In genomic region chr3:197298341-197298857, GRCh38 we compare ENCODE assay signal across 8 cellular contexts. TPM values are rescaled to one million over a fixed set of nuclear protein-coding genes. Genes with fewer than 3 reads are reported as not detected.
DNase-seq lines count a peak whose midpoint lies in the region; ATAC-seq and TF ChIP-seq lines count a peak whose summit lies in the region.

TSS of gene DLG1 (minus strand) at chr3:197298612. CDS start at chr3:197297204, 1,408 bp downstream.

- intact Hi-C loops in PC-9 (cut with micrococcal nuclease; ENCODE audit: unreplicated experiment): loop anchor here (1.0 to 2.0 kb wide), 5 partner anchors 69 to 212 kb away; no protein-coding TSS in a partner anchor

- TF ChIP-seq EP300 in Ishikawa (IDR thresholded peaks at IDR 0.05; ENCODE audit: borderline replicate concordance): peak; percentile 43; the same call in 1 of the 2 replicates

- peaks cover 30% of the 10 kb centered on the region for H3K36me3 ChIP-seq in PC-9 (ENCODE audit: low read depth)

- H3K27ac ChIP-seq in PC-9: peak within 1 kb of the TSS; percentile 81

- H3K27ac Mint-ChIP-seq in naive B cell: peak within 1 kb of the TSS; percentile 87 to 98 (median 93)
- H3K27ac Mint-ChIP-seq in stimulated activated effector memory CD8-positive, alpha-beta T cell treated with anti-CD3 and anti-CD28 coated beads, Interleukin-12 subunit alpha, Interleukin-12 subunit beta, amount 100 ng/mL, for 72 hours: peak within 1 kb of the TSS; percentile 94

- H3K4me1 ChIP-seq in PC-9 (replicated peaks; ENCODE audit: insufficient read depth): peaks cover 57% of the 10 kb centered on the region

- H3K4me3 Mint-ChIP-seq in activated T-cell treated with anti-CD3 and anti-CD28 coated beads, Interleukin-2, amount 50 U/mL, for 4 hours: peak within 1 kb of the TSS; percentile 97
- H3K4me3 Mint-ChIP-seq in naive B cell: peak within 1 kb of the TSS; percentile 92 to 97 (median 95)
- H3K4me3 Mint-ChIP-seq in stimulated activated effector memory CD8-positive, alpha-beta T cell treated with anti-CD3 and anti-CD28 coated beads, Interleukin-12 subunit alpha, Interleukin-12 subunit beta, amount 100 ng/mL, for 72 hours: peak within 1 kb of the TSS; percentile 86

- CTCF ChIA-PET in PC-9 (lab: Charles Lee): interaction anchor here (0.6 to 0.7 kb wide), 4 partner anchors 75 to 331 kb away, joined by 3 read pairs; no protein-coding TSS in a partner anchor

- no peaks in the 10 kb centered on the region for H3K9me3 Mint-ChIP-seq in activated T-cell treated with anti-CD3 and anti-CD28 coated beads, Interleukin-2, amount 50 U/mL, for 4 hours
- no peaks in the 10 kb centered on the region for H3K9me3 Mint-ChIP-seq in naive B cell
- H3K9me3 Mint-ChIP-seq in stimulated activated effector memory CD8-positive, alpha-beta T cell treated with anti-CD3 and anti-CD28 coated beads, Interleukin-12 subunit alpha, Interleukin-12 subunit beta, amount 100 ng/mL, for 72 hours: no peaks in the 10 kb centered on the region

- peak within 1 kb of the TSS; percentile 79 for H2AFZ ChIP-seq in PC-9

- peaks cover 3% of the 10 kb centered on the region for H3K36me3 Mint-ChIP-seq in activated T-cell treated with anti-CD3 and anti-CD28 coated beads, Interleukin-2, amount 50 U/mL, for 4 hours (ENCODE audit: insufficient read depth)
- no peaks in the 10 kb centered on the region for H3K36me3 Mint-ChIP-seq in naive B cell
- H3K36me3 Mint-ChIP-seq in stimulated activated effector memory CD8-positive, alpha-beta T cell treated with anti-CD3 and anti-CD28 coated beads, Interleukin-12 subunit alpha, Interleukin-12 subunit beta, amount 100 ng/mL, for 72 hours: peaks cover 40% of the 10 kb centered on the region

- ATAC-seq in GM21576 (IDR thresholded peaks at IDR 0.05; ENCODE audit: unreplicated experiment) (peak; percentile 53), esophagus mucosa (peak; percentile 89), naive B cell (ENCODE audit: low read depth in 2 of 2) (peak; percentile 55 to 56)
- peak; percentile 79 to 81 for ATAC-seq in activated T-cell treated with anti-CD3 and anti-CD28 coated beads, Interleukin-2, amount 50 U/mL, for 4 hours
- peak; percentile 83 for ATAC-seq in stimulated activated effector memory CD8-positive, alpha-beta T cell treated with anti-CD3 and anti-CD28 coated beads, Interleukin-12 subunit alpha, Interleukin-12 subunit beta, amount 100 ng/mL, for 72 hours

- DNase-seq in DMS114 treated with DMSO at 0.1 percent for 48 hours (lab: John Stamatoyannopoulos, UW; ENCODE audit: unreplicated experiment) (peak; percentile 58), PC-9 (peak; percentile 93), naive B cell (peak; percentile 58)
- peak; percentile 81 for DNase-seq in activated T-cell treated with anti-CD3 and anti-CD28 coated beads, Interleukin-2, amount 50 U/mL, for 4 hours
- DNase-seq in stimulated activated effector memory CD8-positive, alpha-beta T cell treated with anti-CD3 and anti-CD28 coated beads, Interleukin-12 subunit alpha, Interleukin-12 subunit beta, amount 100 ng/mL, for 72 hours (ENCODE audit: low spot score in 2 of 2): no peak

- peaks cover 42% of the 10 kb centered on the region for H3F3A ChIP-seq in PC-9 (ENCODE audit: insufficient read depth, low read depth)

- H3K4me2 ChIP-seq in PC-9: peak within 1 kb of the TSS; percentile 92

- H3K79me2 ChIP-seq in PC-9 (ENCODE audit: low read depth): peaks cover 56% of the 10 kb centered on the region

- H3K4me3 ChIP-seq in PC-9: peak within 1 kb of the TSS; percentile 62

- POLR2A ChIA-PET in PC-9 (lab: Charles Lee; ENCODE audit: unreplicated experiment): interaction anchor here (0.6 to 0.7 kb wide), 7 partner anchors 11 to 198 kb away, joined by 4 to 20 read pairs (median 9); no protein-coding TSS in a partner anchor

- peaks cover 16% of the 10 kb centered on the region for H3K27me3 Mint-ChIP-seq in activated T-cell treated with anti-CD3 and anti-CD28 coated beads, Interleukin-2, amount 50 U/mL, for 4 hours (ENCODE audit: low read depth)
- peaks cover 7 to 9% (median 9%) of the 10 kb centered on the region in 3 donors for H3K27me3 Mint-ChIP-seq in naive B cell

- TF ChIP-seq CTCF in PC-9 (conservative IDR thresholded peaks at IDR 0.05): 0 out of 2 replicates have a peak, but pooled peaks have one; percentile 22

- peaks cover 8% of the 10 kb centered on the region for H4K20me1 ChIP-seq in PC-9 (ENCODE audit: insufficient read depth)

- no peaks in the 10 kb centered on the region for H3K9me3 ChIP-seq in PC-9 (ENCODE audit: insufficient read depth, low read depth)

- H3K4me1 Mint-ChIP-seq in activated T-cell treated with anti-CD3 and anti-CD28 coated beads, Interleukin-2, amount 50 U/mL, for 4 hours (ENCODE audit: low read depth): peaks cover 22% of the 10 kb centered on the region
- peaks cover 13 to 33% (median 18%) of the 10 kb centered on the region in 3 donors for H3K4me1 Mint-ChIP-seq in naive B cell
- H3K4me1 Mint-ChIP-seq in stimulated activated effector memory CD8-positive, alpha-beta T cell treated with anti-CD3 and anti-CD28 coated beads, Interleukin-12 subunit alpha, Interleukin-12 subunit beta, amount 100 ng/mL, for 72 hours: peaks cover 32% of the 10 kb centered on the region

- no TSS peak for BruUV-seq in PC-9 (replicated peaks; lab: Mats Ljungman, UMichigan)

- H3K27me3 ChIP-seq in PC-9 (ENCODE audit: insufficient read depth, low read depth): no peaks in the 10 kb centered on the region

- no peaks in the 10 kb centered on the region; the same call in 1 of the 2 replicates for H3K9me2 ChIP-seq in PC-9 (ENCODE audit: insufficient read depth)

- peak; percentile 14; the same call in 1 of the 2 replicates for TF ChIP-seq RAD21 in Ishikawa (IDR thresholded peaks at IDR 0.05; ENCODE audit: low read depth)

TF ChIP-seq in Ishikawa, 13 proteins besides CTCF, POLR2A, EP300 and RAD21:
- TF ChIP-seq TAF1 (IDR thresholded peaks at IDR 0.05; ENCODE audit: low read depth) (peak; percentile 51; the same call in 1 of the 2 replicates), ZBTB7A (IDR thresholded peaks at IDR 0.05; ENCODE audit: low read depth) (peak; percentile 99), NFIC (IDR thresholded peaks at IDR 0.05) (peak; percentile 26; the same call in 1 of the 2 replicates), TEAD4 (IDR thresholded peaks at IDR 0.05) (peak; percentile 26; the same call in 1 of the 2 replicates), MAX (IDR thresholded peaks at IDR 0.05) (no peak), CEBPB (IDR thresholded peaks at IDR 0.05) (no peak), CREB1 (IDR thresholded peaks at IDR 0.05; ENCODE audit: low read depth) (0 out of 2 replicates have a peak, but pooled peaks have one; percentile 2)
- TF ChIP-seq, protein P1, sequence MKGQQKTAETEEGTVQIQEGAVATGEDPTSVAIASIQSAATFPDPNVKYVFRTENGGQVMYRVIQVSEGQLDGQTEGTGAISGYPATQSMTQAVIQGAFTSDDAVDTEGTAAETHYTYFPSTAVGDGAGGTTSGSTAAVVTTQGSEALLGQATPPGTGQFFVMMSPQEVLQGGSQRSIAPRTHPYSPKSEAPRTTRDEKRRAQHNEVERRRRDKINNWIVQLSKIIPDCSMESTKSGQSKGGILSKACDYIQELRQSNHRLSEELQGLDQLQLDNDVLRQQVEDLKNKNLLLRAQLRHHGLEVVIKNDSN (IDR thresholded peaks at IDR 0.05): no peak
TF ChIP-seq in Ishikawa: peak in this region for 5.

RNA-seq across cellular contexts. Expression of gene DLG1, which starts in this region (rescaled TPM):
- total RNA-seq in PC-9 (2021): 193 and 201 TPM in 2 replicates
- total RNA-seq in activated T-cell treated with anti-CD3 and anti-CD28 coated beads, Interleukin-2, amount 50 U/mL, for 4 hours: 10 to 100 TPM; 42.3 to 44.3 (median 44.3) TPM
- 113 TPM for total RNA-seq in esophagus mucosa
- 10 to 100 TPM; 20.7 to 40.5 (median 33.2) TPM for polyA plus RNA-seq in naive B cell (ENCODE audit: low read depth in 6 of 6)

Comparison
In these comparisons a context has a peak if more than half of its experiments do, and no peak if none do; other contexts are left out.
1. DNase-seq: peak in DMS114 treated with DMSO at 0.1 percent for 48 hours (single experiment), PC-9 (2 of 2), activated T-cell treated with anti-CD3 and anti-CD28 coated beads, Interleukin-2, amount 50 U/mL, for 4 hours (single experiment) and naive B cell (single experiment); none in stimulated activated effector memory CD8-positive, alpha-beta T cell treated with anti-CD3 and anti-CD28 coated beads, Interleukin-12 subunit alpha, Interleukin-12 subunit beta, amount 100 ng/mL, for 72 hours (0 of 2).
2. Peak in every context shown above with its lines, with median percentiles within 50 percentile points of each other: ATAC-seq and H3K4me3 Mint-ChIP-seq.